In the genomic region with DNA sequence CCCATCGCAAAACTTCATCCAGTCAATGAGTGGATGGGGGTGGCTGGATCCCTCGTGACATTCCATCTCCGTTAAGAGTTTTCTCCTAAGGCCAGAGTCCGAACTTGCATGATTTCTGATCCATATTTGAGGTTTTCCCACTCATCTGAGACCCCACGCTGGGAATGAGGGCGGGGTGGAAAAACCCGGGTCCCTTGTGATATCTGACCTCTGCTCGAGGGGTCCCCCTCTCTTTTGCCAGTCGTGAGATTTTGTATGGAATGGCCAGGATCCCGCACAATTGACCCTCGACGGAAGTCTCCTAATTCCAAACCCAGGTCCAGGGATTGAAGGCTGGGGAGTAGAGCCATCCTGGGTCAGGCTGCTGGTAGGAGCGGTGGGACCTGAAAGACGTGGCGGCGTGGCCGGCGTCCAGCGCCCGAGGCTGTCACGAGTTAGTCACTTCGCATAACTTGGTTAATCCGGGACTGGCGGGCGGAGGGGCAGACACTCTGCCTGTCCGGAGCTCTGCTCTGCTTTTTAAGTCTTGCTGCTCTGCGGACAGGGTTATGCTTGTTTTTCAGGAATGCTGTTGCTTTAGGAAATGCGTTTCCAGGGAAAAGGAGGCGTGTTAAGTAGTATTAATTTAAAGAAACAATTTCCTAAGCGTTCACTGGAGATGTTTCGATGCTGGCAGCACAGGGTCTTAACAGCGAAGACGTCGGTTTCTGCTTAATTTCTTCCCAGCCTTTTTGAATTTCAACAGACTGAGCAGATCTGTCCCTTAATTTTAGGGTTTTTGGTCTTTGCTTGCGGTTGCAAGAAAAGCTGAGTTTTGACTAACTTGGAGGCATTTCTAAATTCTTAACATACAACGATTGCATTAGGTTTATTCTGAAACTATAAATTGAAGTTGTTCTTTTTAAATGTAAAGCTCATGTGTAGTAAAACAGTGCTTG, we compare ENCODE assay signal across 7 cellular contexts. TPM values are rescaled to one million over a fixed set of nuclear protein-coding genes. Genes with fewer than 3 reads are reported as not detected.
DNase-seq lines count a peak whose midpoint lies in the region; ATAC-seq, FAIRE-seq and TF ChIP-seq lines count a peak whose summit lies in the region.

No MANE protein-coding gene starts in this region.

- H3K9ac ChIP-seq in parathyroid adenoma, result peak overlapping the region; percentile 72

- H3K4me2 ChIP-seq in parathyroid adenoma (ENCODE audit: low read length), result peak overlapping the region; percentile 85

- peaks cover 37% of the 10 kb centered on the region for H3K79me2 ChIP-seq in parathyroid adenoma

- intact Hi-C loops in adrenal gland (cut with DNase I) (no loop called here), heart left ventricle (cut with DNase I) (no loop called here), vagina (cut with DNase I) (no loop called here)

- CTCF ChIA-PET in RWPE1 (lab: Yijun Ruan, JAX), result no interaction called here

- POLR2A ChIA-PET in RWPE1 (lab: Yijun Ruan, JAX; ENCODE audit: low non-redundant PET), result no interaction called here

- H2AFZ ChIP-seq in parathyroid adenoma, result peak overlapping the region; percentile 91

- peak; percentile 22 for DNase-seq in GM12891 (ENCODE audit: insufficient read length, low spot score)
- DNase-seq in RWPE1 (ENCODE audit: low spot score), result peak; percentile 67
- peak; percentile 87 to 95 (median 94) for DNase-seq in adrenal gland
- peak; percentile 81 to 90 (median 86) for DNase-seq in heart left ventricle
- peak in 1 of 2 donors; percentile 92 for DNase-seq in vagina (ENCODE audit: extremely low spot score in 2 of 2)

- ATAC-seq in HG02870 (IDR thresholded peaks at IDR 0.05; ENCODE audit: unreplicated experiment), result peak; percentile 2
- peak; percentile 77 to 86 (median 82) for ATAC-seq in heart left ventricle

- H3K36me3 ChIP-seq in adrenal gland (replicated peaks in 1 of 2) (no peaks in the 10 kb centered on the region), heart left ventricle (no peaks in the 10 kb centered on the region), parathyroid adenoma (ENCODE audit: control insufficient read depth, insufficient read depth, low read length) (no peaks in the 10 kb centered on the region), vagina (no peaks in the 10 kb centered on the region)

- H3K4me1 ChIP-seq in adrenal gland (replicated peaks in 1 of 2) (peaks cover 19 to 54% of the 10 kb centered on the region in 2 donors), heart left ventricle (peaks cover 5 to 59% (median 51%) of the 10 kb centered on the region in 12 donors), parathyroid adenoma (peaks cover 12% of the 10 kb centered on the region), vagina (peaks cover 48% of the 10 kb centered on the region)

- H3K9me3 ChIP-seq in adrenal gland (replicated peaks in 1 of 3), result no peaks in the 10 kb centered on the region
- no peaks in the 10 kb centered on the region for H3K9me3 ChIP-seq in heart left ventricle
- H3K9me3 ChIP-seq in parathyroid adenoma (ENCODE audit: control insufficient read depth, low read length), result no peaks in the 10 kb centered on the region
- H3K9me3 ChIP-seq in vagina, result no peaks in the 10 kb centered on the region

- peak; percentile 57 for FAIRE-seq in GM12891 (lab: Jason Lieb, UNC)

- TF ChIP-seq CTCF in RWPE1 (conservative IDR thresholded peaks at IDR 0.05; ENCODE audit: low read depth), result no peak
- TF ChIP-seq CTCF in adrenal gland (IDR thresholded peaks at IDR 0.05), result no peak
- TF ChIP-seq CTCF in heart left ventricle (IDR thresholded peaks at IDR 0.05), result no peak
- TF ChIP-seq CTCF in parathyroid adenoma (IDR thresholded peaks at IDR 0.05), result no peak
- no peak for TF ChIP-seq CTCF in vagina (IDR thresholded peaks at IDR 0.05)

- no peaks in the 10 kb centered on the region for H3K27me3 ChIP-seq in adrenal gland
- no peaks in the 10 kb centered on the region for H3K27me3 ChIP-seq in heart left ventricle
- H3K27me3 ChIP-seq in parathyroid adenoma (ENCODE audit: control insufficient read depth, insufficient read depth, low read length), result no peaks in the 10 kb centered on the region
- H3K27me3 ChIP-seq in vagina, result no peaks in the 10 kb centered on the region

- H3K27ac ChIP-seq in RWPE1 (peak overlapping the region; percentile 92), adrenal gland (peak overlapping the region; percentile 89 to 97 (median 94)), heart left ventricle (peak overlapping the region; percentile 62 to 99 (median 97)), parathyroid adenoma (peak overlapping the region; percentile 93), vagina (peak overlapping the region; percentile 97)

- H3K4me3 ChIP-seq in adrenal gland (peak overlapping the region; percentile 58 to 96 (median 84)), heart left ventricle (peak overlapping the region; percentile 50 to 98 (median 90)), parathyroid adenoma (ENCODE audit: low read depth, low read length) (peak overlapping the region; percentile 98), vagina (peak overlapping the region; percentile 58 to 99)

- TF ChIP-seq POLR2A in GM12891 (IDR thresholded peaks at IDR 0.05; ENCODE audit: low read depth, low read length) (no peak), adrenal gland (IDR thresholded peaks at IDR 0.05) (peak in 1 of 2 donors; percentile 86), heart left ventricle (IDR thresholded peaks at IDR 0.05) (no peak), vagina (IDR thresholded peaks at IDR 0.05) (no peak)

- WGBS in adrenal gland, 4 donors, result 2 to 4% (median 2%) methylated on average over 29 to 36 of the region's 36 CpGs
- 2 to 4% (median 3%) methylated on average over 27 to 36 of the region's 36 CpGs for WGBS in heart left ventricle, 4 donors

TF ChIP-seq in GM12891, 5 proteins besides CTCF, POLR2A, EP300 and RAD21:
- no peak for TF ChIP-seq PAX5 (IDR thresholded peaks at IDR 0.05; ENCODE audit: insufficient read depth, low read length, severe bottlenecking)
- no peak for TF ChIP-seq TAF1 (IDR thresholded peaks at IDR 0.05; ENCODE audit: low read depth, low read length)
- TF ChIP-seq POLR2AphosphoS5 (IDR thresholded peaks at IDR 0.05; ENCODE audit: low read depth, low read length), result no peak
- TF ChIP-seq SPI1 (IDR thresholded peaks at IDR 0.05; ENCODE audit: low read depth, low read length), result no peak
- no peak for TF ChIP-seq POU2F2 (IDR thresholded peaks at IDR 0.05; ENCODE audit: low read depth, low read length)
TF ChIP-seq in GM12891: peak in this region for 0.

RNA-seq across cellular contexts. Expression of a gene that starts 1.0 kb away (rescaled TPM):
- polyA plus RNA-seq in GM12891 (2012; ENCODE audit: low read depth, missing spikeins), result 10.9 TPM
- total RNA-seq in adrenal gland, result 100 to 1,000 TPM in 3 of 8 donors, 10 to 100 TPM in 5; 62.5 to 114 (median 92.0) TPM
- polyA plus RNA-seq in adrenal gland, result 100 to 1,000 TPM in 1 of 3 donors, 10 to 100 TPM in 2; 24.2 to 104 (median 52.0) TPM
- 100 to 1,000 TPM; 110 to 235 (median 183) TPM for total RNA-seq in heart left ventricle
- polyA plus RNA-seq in heart left ventricle, result 10 to 100 TPM; 63.2 to 97.2 TPM
- total RNA-seq in vagina, result 69.0 TPM
